Comparison of ENCODE assay signal across 20 cellular contexts in genomic region chr17:20591040-20591439, GRCh38. TPM values are rescaled to one million over a fixed set of nuclear protein-coding genes. Genes with fewer than 3 reads are reported as not detected.
"Had no signal": no experiment of that assay in that cellular context is flagged by ENCODE, and none has a peak within 500 bp of the region (broad histone marks: within the 10 kb centered on the region; RNA-seq: fewer than 3 reads in every experiment).

No MANE protein-coding gene starts in this region.

RNA-seq across cellular contexts. Expression of gene CDRT15L2, which starts 11.5 kb away (rescaled TPM):
- total RNA-seq: activated naive CD4-positive, alpha-beta T cell treated with anti-CD3 and anti-CD28 coated beads for 36 hours; activated naive CD4-positive, alpha-beta T cell treated with anti-CD3 and anti-CD28 coated beads, Interleukin-2, amount 50 U/mL, for 72 hours; activated naive CD8-positive, alpha-beta T cell treated with anti-CD3 and anti-CD28 coated beads for 36 hours; activated naive CD8-positive, alpha-beta T cell treated with anti-CD3 and anti-CD28 coated beads, Interleukin-2, amount 10 ng/mL, durations not matched to agents 7 days and 5 days; activated T-cell treated with anti-CD3 and anti-CD28 coated beads, Interleukin-2, amount 50 U/mL, for 4 hours; activated T-cell treated with anti-CD3 and anti-CD28 coated beads, Interleukin-2, amount 50 U/mL, for 72 hours; activated T-helper 1 cell treated with anti-CD3 and anti-CD28 coated beads, Interleukin-12 subunit alpha, Interleukin-12 subunit beta, Interleukin-2, Interleukin-4 antibody, amounts not matched to agents 30 ng/mL and 10 ng/mL and 1 ng/mL, durations not matched to agents 14 hours and 24 hours and 36 hours; activated T-helper 17 cell treated with anti-CD3 and anti-CD28 coated beads, Interleukin-2, amount 50 U/mL, for 72 hours; activated T-helper 2 cell treated with anti-CD3 and anti-CD28 coated beads, Interferon-gamma antibody, Interleukin-2, Interleukin-4, amounts not matched to agents 10 μg/mL and 5 μg/mL and 100 μg/mL, durations not matched to agents 14 hours and 24 hours and 36 hours; adrenal gland; aorta; ascending aorta; astrocyte; body of pancreas; breast epithelium; bronchial epithelial cell; cardiac muscle cell; cardiac septum; cerebellum had no signal
- polyA plus RNA-seq: adipose tissue, adrenal gland, aorta, cardiac muscle cell had no signal
